ENCODE assay signal across 15 cellular contexts in genomic region chr12:110647669-110648068, GRCh38. TPM values are rescaled to one million over a fixed set of nuclear protein-coding genes. Genes with fewer than 3 reads are reported as not detected.
DNase-seq lines count a peak whose midpoint lies in the region; ATAC-seq and TF ChIP-seq lines count a peak whose summit lies in the region.
"Had no signal": no experiment of that assay in that cellular context is flagged by ENCODE, and none has a peak within 500 bp of the region (broad histone marks: within the 10 kb centered on the region; RNA-seq: fewer than 3 reads in every experiment).

No MANE protein-coding gene starts in this region.

- H3K9me3 Mint-ChIP-seq in naive thymus-derived CD4-positive, alpha-beta T cell = no peaks in the 10 kb centered on the region
- H3K9me3 Mint-ChIP-seq: nephron progenitor cell had no signal

- H3K27me3 Mint-ChIP-seq in naive thymus-derived CD4-positive, alpha-beta T cell = no peaks in the 10 kb centered on the region

- peak; percentile 73 to 80 for ATAC-seq in activated CD4-positive, CD25-positive, alpha-beta regulatory T cell treated with anti-CD3 and anti-CD28 coated beads, Interleukin-2, amount 50 U/mL, for 24 hours
- ATAC-seq in GM21528 (IDR thresholded peaks at IDR 0.05; ENCODE audit: low FRiP score, unreplicated experiment) (peak; percentile 72), GM19035 (IDR thresholded peaks at IDR 0.05; ENCODE audit: unreplicated experiment) (no peak)
- peak; percentile 69 for ATAC-seq in naive thymus-derived CD4-positive, alpha-beta T cell

- no peak for TF ChIP-seq CTCF in OCI-LY7 (conservative IDR thresholded peaks at IDR 0.05; ENCODE audit: low read length)

- no peaks in the 10 kb centered on the region for H4K20me1 ChIP-seq in OCI-LY7 (ENCODE audit: insufficient read depth, low read length)

- peak overlapping the region in 8 of 10 donors; percentile 13 to 68 (median 57) for H3K4me3 Mint-ChIP-seq in naive thymus-derived CD4-positive, alpha-beta T cell
- H3K4me3 Mint-ChIP-seq: nephron progenitor cell had no signal

- POLR2A ChIA-PET in OCI-LY7 (lab: Charles Lee) = interaction anchor here (0.5 to 1.9 kb wide), 5 partner anchors 9 to 56 kb away, joined by 3 to 7 read pairs (median 5); no protein-coding TSS in a partner anchor
- POLR2A ChIA-PET in naive thymus-derived CD4-positive, alpha-beta T cell (lab: Charles Lee) = interaction anchor here (0.6 to 1.3 kb wide), 4 partner anchors 16 to 617 kb away, joined by 3 to 7 read pairs (median 4); no protein-coding TSS in a partner anchor

- H3K79me2 ChIP-seq in OCI-LY7 (ENCODE audit: insufficient read depth, low read depth, low read length) = no peaks in the 10 kb centered on the region

- H2AFZ ChIP-seq in OCI-LY7 (ENCODE audit: low read length) = no peak overlapping the region

- peaks cover 16 to 67% (median 48%) of the 10 kb centered on the region in 7 donors for H3K4me1 Mint-ChIP-seq in naive thymus-derived CD4-positive, alpha-beta T cell

- H3K27ac Mint-ChIP-seq in naive thymus-derived CD4-positive, alpha-beta T cell = peak overlapping the region; percentile 40 to 95 (median 88)
- H3K27ac Mint-ChIP-seq: nephron progenitor cell had no signal

- intact Hi-C loops in OCI-LY7 (cut with micrococcal nuclease; ENCODE audit: unreplicated experiment) = loop anchor here (2.0 kb wide), 2 partner anchors 21 to 27 kb away; no protein-coding TSS in a partner anchor
- intact Hi-C loops in naive thymus-derived CD4-positive, alpha-beta T cell (cut with micrococcal nuclease) = loop anchor here in 1 of 2 donors (5.0 kb wide), 1 partner anchor 40 kb away; the partner anchor contains the start of gene HVCN1

- H3K36me3 Mint-ChIP-seq in naive thymus-derived CD4-positive, alpha-beta T cell = peaks cover 4 to 36% (median 17%) of the 10 kb centered on the region in 5 donors

- H3K9me3 ChIP-seq in OCI-LY7 (ENCODE audit: low read length) = no peaks in the 10 kb centered on the region
- no peaks in the 10 kb centered on the region for H3K9me3 ChIP-seq in naive thymus-derived CD4-positive, alpha-beta T cell (ENCODE audit: control insufficient read depth in 2 of 3, low read length in 3 of 3)
- H3K9me3 ChIP-seq: thoracic aorta had no signal

- H3K27ac ChIP-seq in OCI-LY7 (ENCODE audit: low read depth, low read length, poor library complexity, severe bottlenecking) = peak overlapping the region; percentile 45
- peak overlapping the region; percentile 52 for H3K27ac ChIP-seq in naive thymus-derived CD4-positive, alpha-beta T cell (ENCODE audit: low read depth, low read length)
- H3K27ac ChIP-seq: 22Rv1, HL-60, thoracic aorta had no signal

- no peaks in the 10 kb centered on the region for H3K36me3 ChIP-seq in OCI-LY7 (ENCODE audit: insufficient read depth, low read length)
- peaks cover 0 to 27% (median 0%) of the 10 kb centered on the region in 3 experiments for H3K36me3 ChIP-seq in naive thymus-derived CD4-positive, alpha-beta T cell (ENCODE audit: control insufficient read depth in 2 of 3, insufficient read depth in 3 of 3, low read length in 3 of 3)

- BruUV-seq in OCI-LY7 (replicated peaks; lab: Mats Ljungman, UMichigan) = no TSS peak

- CTCF ChIA-PET in OCI-LY7 (lab: Charles Lee; ENCODE audit: unreplicated experiment) = interaction anchor here (1.3 kb wide), 1 partner anchor 27 kb away, joined by 3 read pairs; no protein-coding TSS in a partner anchor
- CTCF ChIA-PET in naive thymus-derived CD4-positive, alpha-beta T cell (lab: Charles Lee) = interaction anchor here (0.6 kb wide), 1 partner anchor 32 kb away, joined by 3 read pairs; no protein-coding TSS in a partner anchor

- H3K27me3 ChIP-seq in naive thymus-derived CD4-positive, alpha-beta T cell (ENCODE audit: control insufficient read depth in 2 of 2, insufficient read depth in 2 of 2, low read length in 2 of 2) = no peaks in the 10 kb centered on the region

- no peak for DNase-seq in activated CD4-positive, CD25-positive, alpha-beta regulatory T cell (lab: John Stamatoyannopoulos, UW)
- DNase-seq in OCI-LY7 (ENCODE audit: low spot score) = peak; percentile 92
- DNase-seq in naive thymus-derived CD4-positive, alpha-beta T cell = peak in 7 of 9 donors; percentile 33 to 61 (median 42)
- DNase-seq in NCI-H2081 treated with DMSO at 0.1 percent for 48 hours (lab: John Stamatoyannopoulos, UW) = no peak
- DNase-seq in OCI-M1 (lab: John Stamatoyannopoulos, UW) = no peak
- DNase-seq: activated CD4-positive, CD25-positive, alpha-beta regulatory T cell treated with anti-CD3 and anti-CD28 coated beads, Interleukin-2, amount 50 U/mL, for 72 hours; GDM1; NCI-H1694 treated with DMSO at 0.1 percent for 48 hours; nephron progenitor cell had no signal

- H3K9me2 ChIP-seq in OCI-LY7 (ENCODE audit: insufficient read depth, low read length) = no peaks in the 10 kb centered on the region

- H3K4me1 ChIP-seq in OCI-LY7 (ENCODE audit: insufficient read depth, low read length, poor library complexity, severe bottlenecking) = peaks cover 44% of the 10 kb centered on the region
- peaks cover 0 to 16% of the 10 kb centered on the region in 2 donors for H3K4me1 ChIP-seq in naive thymus-derived CD4-positive, alpha-beta T cell (ENCODE audit: control insufficient read depth in 2 of 2, insufficient read depth in 2 of 2, low read length in 2 of 2)

- H3K4me3 ChIP-seq in OCI-LY7 (ENCODE audit: low read depth, low read length, poor library complexity, severe bottlenecking) = peak overlapping the region; percentile 16
- no peak overlapping the region for H3K4me3 ChIP-seq in naive thymus-derived CD4-positive, alpha-beta T cell (ENCODE audit: low read length)
- H3K4me3 ChIP-seq: thoracic aorta had no signal

- peak overlapping the region; percentile 62 for H3K4me2 ChIP-seq in OCI-LY7 (ENCODE audit: low read length)

RNA-seq across cellular contexts. Expression of gene TCTN1, which starts 33.7 kb away (rescaled TPM):
- total RNA-seq in OCI-LY7 (2014; rRNA removed; shearing (Covaris generic)) = 4.0 and 8.7 TPM in 2 replicates
- 19.9 and 21.0 TPM in 2 replicates for total RNA-seq in OCI-LY7 (2022)
- total RNA-seq in naive thymus-derived CD4-positive, alpha-beta T cell = 10 to 100 TPM in 3 of 5 experiments, 1 to 10 TPM in 2; 5.2 to 13.0 (median 10.2) TPM
- 1 to 10 TPM; 4.2 to 8.8 TPM for polyA plus RNA-seq in naive thymus-derived CD4-positive, alpha-beta T cell

RNA-seq across cellular contexts. Expression of gene HVCN1, which starts 41.2 kb away (rescaled TPM):
- total RNA-seq in OCI-LY7 (2014; rRNA removed; shearing (Covaris generic)) = 6.4 and 9.3 TPM in 2 replicates
- 4.5 and 4.9 TPM in 2 replicates for total RNA-seq in OCI-LY7 (2022)
- total RNA-seq in naive thymus-derived CD4-positive, alpha-beta T cell = 10 to 100 TPM in 4 of 5 experiments, 1 to 10 TPM in 1; 6.4 to 24.8 (median 11.7) TPM
- 10 to 100 TPM; 15.2 to 25.3 TPM for polyA plus RNA-seq in naive thymus-derived CD4-positive, alpha-beta T cell

Comparison
In these comparisons a context has a peak if more than half of its experiments do, and no peak if none do; other contexts are left out.
1. DNase-seq: peak in OCI-LY7 (single experiment) and naive thymus-derived CD4-positive, alpha-beta T cell (7 of 9); none in activated CD4-positive, CD25-positive, alpha-beta regulatory T cell (0 of 4), NCI-H2081 treated with DMSO at 0.1 percent for 48 hours (single experiment) and OCI-M1 (single experiment).